In genomic region chr12:53302903-53303302, GRCh38 we compare ENCODE assay signal across 20 cellular contexts. TPM values are rescaled to one million over a fixed set of nuclear protein-coding genes. Genes with fewer than 3 reads are reported as not detected.
A peak's percentile ranks its signal among the peaks of the same experiment; 100 is the strongest.
DNase-seq lines count a peak whose midpoint lies in the region; ATAC-seq and TF ChIP-seq lines count a peak whose summit lies in the region.
"Had no signal": no experiment of that assay in that cellular context is flagged by ENCODE, and none has a peak within 500 bp of the region (broad histone marks: within the 10 kb centered on the region; RNA-seq: fewer than 3 reads in every experiment).

No MANE protein-coding gene starts in this region.

- peaks cover 0 to 42% (median 16%) of the 10 kb centered on the region in 11 experiments; a peak in 14 of 22 replicates for H4K20me1 ChIP-seq in BLaER1 treated with 17β-estradiol and CSF1 and Interleukin-3, amounts not matched to agents 10 nM and 100 nM

- no peak for DNase-seq in CD4-positive, alpha-beta memory T cell
- DNase-seq in natural killer cell (no peak), adrenal gland (no peak), OCI-M1 (lab: John Stamatoyannopoulos, UW) (no peak)
- DNase-seq: body of pancreas; C1 segment of cervical spinal cord; foreskin melanocyte; GOT3; mucosa of descending colon; NCI-H1417 treated with DMSO at 0.1 percent for 48 hours; NCI-H2171 treated with DMSO at 0.1 percent for 48 hours; SJCRH30; small intestine; stimulated activated CD4-positive, alpha-beta T cell treated with anti-CD3 and anti-CD28 coated beads, Interleukin-4, amount 100 ng/mL, for 4 hours; stimulated activated CD8-positive, alpha-beta memory T cell treated with anti-CD3 and anti-CD28 coated beads, Interleukin-4, amount 100 ng/mL, for 48 hours; thyroid gland had no signal

- H3K36me3 Mint-ChIP-seq in CD4-positive, alpha-beta memory T cell: peaks cover 39 to 71% of the 10 kb centered on the region in 2 donors
- peaks cover 14% of the 10 kb centered on the region for H3K36me3 Mint-ChIP-seq in activated naive CD8-positive, alpha-beta T cell
- peaks cover 8% of the 10 kb centered on the region for H3K36me3 Mint-ChIP-seq in natural killer cell

- H3K4me3 Mint-ChIP-seq in CD4-positive, alpha-beta memory T cell: peak overlapping the region in 6 of 8 donors; percentile 22 to 99 (median 48)
- H3K4me3 Mint-ChIP-seq in activated naive CD8-positive, alpha-beta T cell: peak overlapping the region; percentile 100
- H3K4me3 Mint-ChIP-seq in natural killer cell: peak overlapping the region; percentile 38

- peak overlapping the region in 1 of 10 experiments; percentile 7; a peak in 1 of 20 replicates for H3K4me3 ChIP-seq in BLaER1 treated with 17β-estradiol and CSF1 and Interleukin-3, amounts not matched to agents 10 nM and 100 nM
- H3K4me3 ChIP-seq in CD4-positive, alpha-beta memory T cell (ENCODE audit: low read length in 2 of 2): no peak overlapping the region
- H3K4me3 ChIP-seq in adrenal gland: no peak overlapping the region
- H3K4me3 ChIP-seq: body of pancreas, mucosa of descending colon, SJCRH30, thyroid gland had no signal

- H3K9me3 ChIP-seq in BLaER1 treated with 17β-estradiol and CSF1 and Interleukin-3, amounts not matched to agents 10 nM and 100 nM (replicated peaks in 1 of 11): no peaks in the 10 kb centered on the region
- H3K9me3 ChIP-seq in CD4-positive, alpha-beta memory T cell (ENCODE audit: control insufficient read depth in 1 of 2, low read length in 2 of 2): no peaks in the 10 kb centered on the region
- no peaks in the 10 kb centered on the region for H3K9me3 ChIP-seq in adrenal gland (replicated peaks in 1 of 3)
- H3K9me3 ChIP-seq: body of pancreas, mucosa of descending colon, SJCRH30, thyroid gland had no signal

- H3K4me2 ChIP-seq in BLaER1 treated with 17β-estradiol and CSF1 and Interleukin-3, amounts not matched to agents 10 nM and 100 nM: peak overlapping the region in 10 of 11 experiments; percentile 6 to 99 (median 94); a peak in 16 of 22 replicates

- H3K36me3 ChIP-seq in BLaER1 treated with 17β-estradiol and CSF1 and Interleukin-3, amounts not matched to agents 10 nM and 100 nM: peaks cover 53 to 84% (median 71%) of the 10 kb centered on the region in 11 experiments
- H3K36me3 ChIP-seq in CD4-positive, alpha-beta memory T cell (ENCODE audit: insufficient read depth, low read length): peaks cover 49% of the 10 kb centered on the region
- peaks cover 0 to 62% of the 10 kb centered on the region in 2 donors for H3K36me3 ChIP-seq in adrenal gland (replicated peaks in 1 of 2)

- peaks cover 0 to 1% (median 0%) of the 10 kb centered on the region in 8 donors for H3K9me3 Mint-ChIP-seq in CD4-positive, alpha-beta memory T cell
- no peaks in the 10 kb centered on the region for H3K9me3 Mint-ChIP-seq in activated naive CD8-positive, alpha-beta T cell (ENCODE audit: low read depth)
- H3K9me3 Mint-ChIP-seq in natural killer cell: no peaks in the 10 kb centered on the region

- CTCF ChIA-PET in CD4-positive, alpha-beta memory T cell (lab: Charles Lee; ENCODE audit: partially characterized antibody): interaction anchor here (1.2 to 1.6 kb wide), 3 partner anchors 18 to 143 kb away, joined by 3 to 8 read pairs (median 6); partner anchors contain the start of gene AAAS

- H3K27me3 Mint-ChIP-seq in CD4-positive, alpha-beta memory T cell: no peaks in the 10 kb centered on the region
- no peaks in the 10 kb centered on the region for H3K27me3 Mint-ChIP-seq in activated naive CD8-positive, alpha-beta T cell
- H3K27me3 Mint-ChIP-seq in natural killer cell (ENCODE audit: low read depth in 2 of 2): no peaks in the 10 kb centered on the region

- H3K27ac ChIP-seq in BLaER1 treated with 17β-estradiol and CSF1 and Interleukin-3, amounts not matched to agents 10 nM and 100 nM: no peak overlapping the region; a peak in 1 of 22 replicates
- H3K27ac ChIP-seq in CD4-positive, alpha-beta memory T cell (ENCODE audit: low read depth, low read length): no peak overlapping the region
- no peak overlapping the region for H3K27ac ChIP-seq in adrenal gland
- H3K27ac ChIP-seq: body of pancreas, SJCRH30, thyroid gland had no signal

- TF ChIP-seq CTCF in natural killer cell (IDR thresholded peaks at IDR 0.05) (no peak), adrenal gland (IDR thresholded peaks at IDR 0.05) (no peak)

- POLR2A ChIA-PET in CD4-positive, alpha-beta memory T cell (lab: Charles Lee; ENCODE audit: partially characterized antibody): interaction anchor here (3.0 to 9.4 kb wide), 2 partner anchors 8 to 19 kb away, joined by 11 to 193 read pairs; partner anchors contain the start of genes AAAS and PFDN5

- intact Hi-C loops in CD4-positive, alpha-beta memory T cell (cut with micrococcal nuclease): no loop called here
- intact Hi-C loops in natural killer cell (cut with micrococcal nuclease): no loop called here
- intact Hi-C loops in adrenal gland (cut with DNase I): no loop called here

- peaks cover 26 to 49% (median 39%) of the 10 kb centered on the region in 4 donors for H3K4me1 Mint-ChIP-seq in CD4-positive, alpha-beta memory T cell
- H3K4me1 Mint-ChIP-seq in activated naive CD8-positive, alpha-beta T cell (ENCODE audit: low read depth): peaks cover 49% of the 10 kb centered on the region
- H3K4me1 Mint-ChIP-seq in natural killer cell: peaks cover 37 to 48% of the 10 kb centered on the region in 2 donors

- peak overlapping the region in 3 of 7 donors; percentile 66 to 92 (median 78) for H3K27ac Mint-ChIP-seq in CD4-positive, alpha-beta memory T cell
- peak overlapping the region; percentile 51 for H3K27ac Mint-ChIP-seq in activated naive CD8-positive, alpha-beta T cell
- H3K27ac Mint-ChIP-seq in natural killer cell: peak overlapping the region in 1 of 2 donors; percentile 19

- peaks cover 39 to 55% (median 52%) of the 10 kb centered on the region in 10 experiments for H3K4me1 ChIP-seq in BLaER1 treated with 17β-estradiol and CSF1 and Interleukin-3, amounts not matched to agents 10 nM and 100 nM
- peaks cover 51% of the 10 kb centered on the region for H3K4me1 ChIP-seq in CD4-positive, alpha-beta memory T cell (ENCODE audit: insufficient read depth, low read length)
- H3K4me1 ChIP-seq in adrenal gland (replicated peaks in 1 of 2): peaks cover 7 to 42% of the 10 kb centered on the region in 2 donors

- peak overlapping the region in 6 of 11 experiments; percentile 3 to 61 (median 34); a peak in 13 of 22 replicates for H3K9ac ChIP-seq in BLaER1 treated with 17β-estradiol and CSF1 and Interleukin-3, amounts not matched to agents 10 nM and 100 nM

- 84 to 89% (median 88%) methylated on average over 3 to 5 of the region's 5 CpGs for WGBS in adrenal gland, 4 donors

- TF ChIP-seq POLR2A in adrenal gland (IDR thresholded peaks at IDR 0.05): no peak

- no peaks in the 10 kb centered on the region for H3K27me3 ChIP-seq in BLaER1 treated with 17β-estradiol and CSF1 and Interleukin-3, amounts not matched to agents 10 nM and 100 nM
- no peaks in the 10 kb centered on the region for H3K27me3 ChIP-seq in CD4-positive, alpha-beta memory T cell (ENCODE audit: insufficient read depth, low read length)
- H3K27me3 ChIP-seq in adrenal gland: no peaks in the 10 kb centered on the region
- H3K27me3 ChIP-seq: body of pancreas, SJCRH30, thyroid gland had no signal

- no peak for ATAC-seq in natural killer cell
- ATAC-seq in GM19397 (IDR thresholded peaks at IDR 0.05; ENCODE audit: unreplicated experiment): no peak
- ATAC-seq: body of pancreas, mucosa of descending colon had no signal

RNA-seq across cellular contexts. Expression of gene MYG1, which starts 3.4 kb away (rescaled TPM):
- 10 to 100 TPM; 46.0 to 50.8 TPM for total RNA-seq in CD4-positive, alpha-beta memory T cell
- 10 to 100 TPM; 62.4 to 78.2 TPM for polyA plus RNA-seq in CD4-positive, alpha-beta memory T cell
- total RNA-seq in natural killer cell (10 to 100 TPM; 22.8 to 30.6 (median 28.1) TPM), adrenal gland (10 to 100 TPM; 56.8 to 94.9 (median 69.6) TPM)
- polyA plus RNA-seq in adrenal gland: 100 to 1,000 TPM in 2 of 3 donors, 10 to 100 TPM in 1; 45.9 to 240 (median 220) TPM

RNA-seq across cellular contexts. Expression of gene PFDN5, which starts 7.6 kb away (rescaled TPM):
- 100 to 1,000 TPM; 717 to 718 TPM for total RNA-seq in CD4-positive, alpha-beta memory T cell
- polyA plus RNA-seq in CD4-positive, alpha-beta memory T cell: 1,000 to 10,000 TPM; 1,306 to 1,410 TPM
- total RNA-seq in natural killer cell: 100 to 1,000 TPM; 365 to 450 (median 439) TPM
- 100 to 1,000 TPM; 501 to 966 (median 676) TPM for total RNA-seq in adrenal gland
- polyA plus RNA-seq in adrenal gland: 1,000 to 10,000 TPM in 2 of 3 donors, 100 to 1,000 TPM in 1; 840 to 2,052 (median 2,012) TPM

RNA-seq across cellular contexts. Expression of gene AAAS, which starts 18.5 kb away (rescaled TPM):
- total RNA-seq in CD4-positive, alpha-beta memory T cell: 10 to 100 TPM; 63.6 to 66.5 TPM
- polyA plus RNA-seq in CD4-positive, alpha-beta memory T cell: 10 to 100 TPM; 32.5 to 47.8 TPM
- total RNA-seq in natural killer cell (10 to 100 TPM; 34.3 to 50.4 (median 45.0) TPM), adrenal gland (100 to 1,000 TPM in 2 of 8 donors, 10 to 100 TPM in 6; 50.1 to 108 (median 82.4) TPM)
- polyA plus RNA-seq in adrenal gland: 100 to 1,000 TPM in 2 of 3 donors, 10 to 100 TPM in 1; 59.2 to 210 (median 172) TPM

RNA-seq across cellular contexts. Expression of gene SP7, which starts 33.3 kb away (rescaled TPM):
- total RNA-seq in CD4-positive, alpha-beta memory T cell: not detected
- polyA plus RNA-seq in CD4-positive, alpha-beta memory T cell: not detected
- total RNA-seq in natural killer cell (under 1 TPM in 1 of 3 donors, not detected in 2; 0.07 TPM), adrenal gland (not detected)
- polyA plus RNA-seq in adrenal gland: under 1 TPM in 1 of 3 donors, not detected in 2; 0.03 TPM
- total RNA-seq: body of pancreas, LHCN-M2, mucosa of descending colon, SJCRH30, thyroid gland had no signal
- polyA plus RNA-seq: small intestine had no signal

RNA-seq across cellular contexts. Expression of gene ESPL1, which starts 34.8 kb away (rescaled TPM):
- total RNA-seq in CD4-positive, alpha-beta memory T cell: under 1 TPM; 0.20 to 0.55 TPM
- under 1 TPM in 1 of 2 donors, not detected in 1; 0.16 TPM for polyA plus RNA-seq in CD4-positive, alpha-beta memory T cell
- 1 to 10 TPM; 1.9 to 5.8 (median 3.1) TPM for total RNA-seq in natural killer cell
- total RNA-seq in adrenal gland: 1 to 10 TPM in 5 of 8 donors, under 1 TPM in 3; 0.69 to 4.1 (median 1.4) TPM
- polyA plus RNA-seq in adrenal gland: under 1 TPM; 0.56 to 0.81 (median 0.79) TPM
- total RNA-seq: body of pancreas had no signal

Comparison
In these comparisons a context has a peak if more than half of its experiments do, and no peak if none do; other contexts are left out.
1. H3K4me3 Mint-ChIP-seq: peak in every context shown above with its lines; median percentile 100 in activated naive CD8-positive, alpha-beta T cell; 48 in CD4-positive, alpha-beta memory T cell; 38 in natural killer cell.